8 cellular contexts compared by ENCODE assay signal in genomic region chr11:77473801-77474508, GRCh38. TPM values are rescaled to one million over a fixed set of nuclear protein-coding genes. Genes with fewer than 3 reads are reported as not detected.
A peak's percentile ranks its signal among the peaks of the same experiment; 100 is the strongest.
DNase-seq lines count a peak whose midpoint lies in the region; ATAC-seq and TF ChIP-seq lines count a peak whose summit lies in the region.

TSS of gene PAK1 (minus strand) at chr11:77474094. CDS start at chr11:77392520, 81,574 bp downstream.

- H3K36me3 ChIP-seq in liver (ENCODE audit: control insufficient read depth in 4 of 4, insufficient read depth in 3 of 4, low read depth in 1 of 4, low read length in 3 of 4): no peaks in the 10 kb centered on the region

- H3K4me1 ChIP-seq in liver (ENCODE audit: control insufficient read depth in 4 of 4, insufficient read depth in 4 of 4, low read length in 3 of 4): peaks cover 2 to 24% (median 10%) of the 10 kb centered on the region in 4 donors

- DNase-seq in AG20443 (ENCODE audit: low spot score): peak; percentile 79
- peak; percentile 95 for DNase-seq in NCI-H510A treated with DMSO at 0.1 percent for 48 hours (lab: John Stamatoyannopoulos, UW)
- DNase-seq in activated CD4-positive, alpha-beta T cell treated with anti-CD3 and anti-CD28 coated beads, Interleukin-2, amount 50 U/mL, for 4 hours: peak; percentile 87 to 89
- peak; percentile 30 to 53 for DNase-seq in dermis microvascular lymphatic vessel endothelial cell (ENCODE audit: low read depth in 2 of 2)
- peak; percentile 70 to 76 for DNase-seq in stimulated activated CD4-positive, alpha-beta T cell treated with anti-CD3 and anti-CD28 coated beads, Interleukin-2, amount 100 ng/mL, for 48 hours

- no peaks in the 10 kb centered on the region for H3K9me3 ChIP-seq in liver (ENCODE audit: control insufficient read depth in 4 of 4, low read length in 3 of 4)

- peak within 1 kb of the TSS; percentile 74 to 91 (median 79) for H3K4me3 ChIP-seq in liver (ENCODE audit: low read depth in 1 of 3, low read length in 3 of 3)

- TF ChIP-seq RAD21 in liver (IDR thresholded peaks at IDR 0.05): peak in 1 of 2 donors; percentile 3

- peak within 1 kb of the TSS; percentile 72 to 94 for H3K27ac ChIP-seq in liver (ENCODE audit: low read depth in 1 of 2, low read length in 2 of 2)

- peak within 1 kb of the TSS; percentile 83 to 91 for H3K9ac ChIP-seq in liver (ENCODE audit: low read depth in 1 of 2, low read length in 2 of 2)

- ATAC-seq in GM19043 (IDR thresholded peaks at IDR 0.05; ENCODE audit: low read depth, unreplicated experiment) (peak; percentile 57), HG03378 (IDR thresholded peaks at IDR 0.05; ENCODE audit: unreplicated experiment) (peak; percentile 64)

- TF ChIP-seq CTCF in liver (IDR thresholded peaks at IDR 0.05; ENCODE audit: low read depth, low read length, missing input control): no peak

- H3K27me3 ChIP-seq in liver (ENCODE audit: control insufficient read depth in 4 of 4, insufficient read depth in 4 of 4, low read length in 3 of 4): no peaks in the 10 kb centered on the region

- WGBS in liver: under 1% methylated on average over 65 of the region's 65 CpGs

TF ChIP-seq in liver, 16 proteins besides CTCF, POLR2A, EP300 and RAD21:
- TF ChIP-seq ATF3 (IDR thresholded peaks at IDR 0.05): peak; percentile 47
- no peak for TF ChIP-seq HNF4A (conservative IDR thresholded peaks at IDR 0.05)
- TF ChIP-seq EGR1 (IDR thresholded peaks at IDR 0.05; ENCODE audit: low read depth in 2 of 2): peak; percentile 22 to 40
- no peak for TF ChIP-seq REST (IDR thresholded peaks at IDR 0.05)
- peak in 1 of 2 donors; percentile 54 for TF ChIP-seq JUND (IDR thresholded peaks at IDR 0.05)
TF ChIP-seq in liver: peak in this region for 3.

RNA-seq across cellular contexts. Expression of gene PAK1, which starts in this region (rescaled TPM):
- total RNA-seq in dermis microvascular lymphatic vessel endothelial cell: 0.25 and 0.51 TPM in 2 replicates
- 10 to 100 TPM in 1 of 2 donors, 1 to 10 TPM in 1; 9.4 to 24.9 TPM for total RNA-seq in liver
- 1 to 10 TPM; 3.6 to 5.5 TPM for polyA plus RNA-seq in liver

Comparison
In these comparisons a context has a peak if more than half of its experiments do, and no peak if none do; other contexts are left out.
1. Peak in every context shown above with its lines: DNase-seq, ATAC-seq, H3K4me3 ChIP-seq and H3K27ac ChIP-seq.
2. Peak in DNase-seq in dermis microvascular lymphatic vessel endothelial cell; RNA of the gene not detected or under 1 TPM.
3. DNase-seq: peak in every context shown above with its lines; median percentile 95 in NCI-H510A treated with DMSO at 0.1 percent for 48 hours; 88 in activated CD4-positive, alpha-beta T cell treated with anti-CD3 and anti-CD28 coated beads, Interleukin-2, amount 50 U/mL, for 4 hours; 79 in AG20443; 73 in stimulated activated CD4-positive, alpha-beta T cell treated with anti-CD3 and anti-CD28 coated beads, Interleukin-2, amount 100 ng/mL, for 48 hours; 42 in dermis microvascular lymphatic vessel endothelial cell.